Comparison of ENCODE assay signal across 15 cellular contexts in genomic region chr1:179310721-179311120, GRCh38.
DNase-seq lines count a peak whose midpoint lies in the region; ATAC-seq, FAIRE-seq and TF ChIP-seq lines count a peak whose summit lies in the region.
"Had no signal": no experiment of that assay in that cellular context is flagged by ENCODE, and none has a peak within 500 bp of the region (broad histone marks: within the 10 kb centered on the region; RNA-seq: fewer than 3 reads in every experiment).

No MANE protein-coding gene starts in this region.

- H3K4me3 ChIP-seq in ACC112 (ENCODE audit: low read depth, low read length), result peak overlapping the region; percentile 60
- H3K4me3 ChIP-seq in tibial artery, result no peak overlapping the region
- H3K4me3 ChIP-seq: ascending aorta, SJCRH30 had no signal

- no peak for ATAC-seq in GM21786 (IDR thresholded peaks at IDR 0.05; ENCODE audit: unreplicated experiment)

- H3K36me3 ChIP-seq in ACC112 (ENCODE audit: insufficient read depth, low read length) (peaks cover 20% of the 10 kb centered on the region), tibial artery (peaks cover 0 to 14% (median 9%) of the 10 kb centered on the region in 3 donors)
- H3K36me3 ChIP-seq: ascending aorta had no signal

- intact Hi-C loops in tibial artery (cut with DNase I; ENCODE audit: low total_unique reads), result no loop called here

- no peak for TF ChIP-seq CTCF in tibial artery (IDR thresholded peaks at IDR 0.05)

- H3K27me3 ChIP-seq in ACC112 (ENCODE audit: insufficient read depth, low read length), result no peaks in the 10 kb centered on the region
- H3K27me3 ChIP-seq in tibial artery, result no peaks in the 10 kb centered on the region
- H3K27me3 ChIP-seq: ascending aorta, SJCRH30 had no signal

- DNase-seq in GM04504 (ENCODE audit: low read depth) (peak; percentile 53), amniotic epithelial cell (ENCODE audit: low read depth) (peak; percentile 87), hepatic stellate cell (ENCODE audit: low spot score) (peak; percentile 59), NCI-H1930 (lab: John Stamatoyannopoulos, UW) (no peak), urothelium cell line (ENCODE audit: low spot score) (no peak), tibial artery (no peak)
- DNase-seq: activated CD4-positive, alpha-beta T cell treated with anti-CD3 and anti-CD28 coated beads for 48 hours; DMS153; hypothalamus; NCI-H1694; SJCRH30 had no signal

- H2AFZ ChIP-seq in ACC112 (ENCODE audit: low read length, unreplicated experiment), result no peak overlapping the region

- FAIRE-seq in urothelium cell line (lab: Jason Lieb, UNC), result no peak

- H3K79me2 ChIP-seq in ACC112 (ENCODE audit: control insufficient read depth, insufficient read depth, low read length, unreplicated experiment), result peaks cover 61% of the 10 kb centered on the region

- H3K9me3 ChIP-seq in tibial artery, result no peaks in the 10 kb centered on the region
- H3K9me3 ChIP-seq: ascending aorta, SJCRH30 had no signal

- H3K4me1 ChIP-seq in ACC112 (ENCODE audit: control insufficient read depth, insufficient read depth, low read length, unreplicated experiment) (peaks cover 31% of the 10 kb centered on the region), tibial artery (no peaks in the 10 kb centered on the region)
- H3K4me1 ChIP-seq: ascending aorta, SJCRH30 had no signal

- H3K27ac ChIP-seq in ACC112 (ENCODE audit: low read depth, low read length), result peak overlapping the region; percentile 96
- H3K27ac ChIP-seq in tibial artery, result no peak overlapping the region
- H3K27ac ChIP-seq: ascending aorta, HL-60, SJCRH30 had no signal

Comparison
In these comparisons a context has a peak if more than half of its experiments do, and no peak if none do; other contexts are left out.
1. DNase-seq: peak in GM04504 (single experiment), amniotic epithelial cell (single experiment) and hepatic stellate cell (single experiment); none in NCI-H1930 (0 of 2), urothelium cell line (single experiment) and tibial artery (0 of 2).